ENCODE assay signal across 13 cellular contexts in genomic region chr11:17473071-17473744, GRCh38. TPM values are rescaled to one million over a fixed set of nuclear protein-coding genes. Genes with fewer than 3 reads are reported as not detected.
DNase-seq lines count a peak whose midpoint lies in the region; ATAC-seq and TF ChIP-seq lines count a peak whose summit lies in the region.
"Had no signal": no experiment of that assay in that cellular context is flagged by ENCODE, and none has a peak within 500 bp of the region (broad histone marks: within the 10 kb centered on the region; RNA-seq: fewer than 3 reads in every experiment).

No MANE protein-coding gene starts in this region.

- H3K36me3 ChIP-seq in right lobe of liver = no peaks in the 10 kb centered on the region

- no peaks in the 10 kb centered on the region for H3K9me3 ChIP-seq in right lobe of liver

- no peak overlapping the region for H3K4me3 ChIP-seq in right lobe of liver

- intact Hi-C loops in right lobe of liver (cut with DNase I) = no loop called here

- H3K27ac ChIP-seq in right lobe of liver = no peak overlapping the region

- ATAC-seq in right lobe of liver = peak in 3 of 4 donors; percentile 24 to 45 (median 29)
- ATAC-seq in HG03457 (IDR thresholded peaks at IDR 0.05; ENCODE audit: unreplicated experiment) = no peak

- H3K4me1 ChIP-seq in right lobe of liver = no peaks in the 10 kb centered on the region

- DNase-seq in EH (ENCODE audit: low read depth) (peak; percentile 17), M059J (ENCODE audit: low read depth) (peak; percentile 30), astrocyte of the hippocampus (ENCODE audit: low read depth, low spot score) (peak; percentile 5), right lobe of liver (no peak), NCI-H1436 (lab: John Stamatoyannopoulos, UW) (no peak), DMS79 treated with DMSO at 0.1 percent for 48 hours (lab: John Stamatoyannopoulos, UW) (no peak), OCI-M2 (lab: John Stamatoyannopoulos, UW; ENCODE audit: unreplicated experiment) (no peak)
- DNase-seq: activated CD4-positive, alpha-beta T cell treated with anti-CD3 and anti-CD28 coated beads, Interleukin-2, amount 10 ng/mL, durations not matched to agents 24 days and 14 days; cortex of kidney; NCI-H1694 treated with DMSO at 0.1 percent for 48 hours; stimulated activated CD4-positive, alpha-beta T cell treated with anti-CD3 and anti-CD28 coated beads, Interleukin-4, amount 100 ng/mL, for 4 hours had no signal

- no peak for TF ChIP-seq POLR2A in right lobe of liver (IDR thresholded peaks at IDR 0.05)

- no peak for TF ChIP-seq CTCF in right lobe of liver (IDR thresholded peaks at IDR 0.05)

- H3K27me3 ChIP-seq in right lobe of liver = no peaks in the 10 kb centered on the region

- WGBS in right lobe of liver (ENCODE audit: insufficient coverage, low coverage, low lambda C conversion rate, missing lambda C conversion rate) = 27% methylated on average over 3 of the region's 6 CpGs

RNA-seq across cellular contexts. Expression of gene ABCC8, which starts 3.4 kb away (rescaled TPM):
- total RNA-seq in M059J (2014; rRNA removed; shearing (Covaris generic)) = not detected in 2 replicates
- 1 to 10 TPM in 2 of 6 experiments, not detected in 4; 1.3 to 1.5 TPM for total RNA-seq in right lobe of liver
- total RNA-seq: activated CD4-positive, alpha-beta T cell treated with anti-CD3 and anti-CD28 coated beads, Interleukin-2, amount 10 ng/mL, durations not matched to agents 24 days and 14 days; lung microvascular endothelial cell had no signal

Comparison
In these comparisons a context has a peak if more than half of its experiments do, and no peak if none do; other contexts are left out.
1. DNase-seq: peak in EH (single experiment), M059J (single experiment) and astrocyte of the hippocampus (single experiment); none in right lobe of liver (0 of 3), NCI-H1436 (single experiment), DMS79 treated with DMSO at 0.1 percent for 48 hours (single experiment) and OCI-M2 (single experiment).